In genomic region chr19:18610556-18611326, GRCh38 we compare ENCODE assay signal across 1 cellular context.
TF ChIP-seq lines count a peak whose summit lies in the region.

No MANE protein-coding gene starts in this region.

TF ChIP-seq in GM12878, 131 proteins besides CTCF, POLR2A, EP300 and RAD21:
- TF ChIP-seq CREB1 (IDR thresholded peaks at IDR 0.05; ENCODE audit: low read depth) (no peak), EZH2 (IDR thresholded peaks at IDR 0.05; ENCODE audit: borderline replicate concordance, control insufficient read depth, low read depth, low read length) (peak; percentile 94; the same call in 1 of the 2 replicates), SUZ12 (IDR thresholded peaks at IDR 0.05; ENCODE audit: unreplicated experiment) (peak; percentile 85)
